8 cellular contexts compared by ENCODE assay signal in genomic region chr1:1692714-1693647, GRCh38. TPM values are rescaled to one million over a fixed set of nuclear protein-coding genes. Genes with fewer than 3 reads are reported as not detected.
DNase-seq lines count a peak whose midpoint lies in the region; ATAC-seq and TF ChIP-seq lines count a peak whose summit lies in the region.
"Not testable (repeated sequence)": the region's sequence is repeated elsewhere in the genome, so short reads cannot be mapped to it uniquely, and the experiment has no call there.

TSS of gene SLC35E2B (minus strand) at chr1:1692795. CDS start at chr1:1676699, 16,096 bp downstream.

- H3K4me3 ChIP-seq in esophagus (ENCODE audit: low read depth in 1 of 2, low read length in 2 of 2) = peak within 1 kb of the TSS; percentile 49 to 52

- H3K4me1 ChIP-seq in esophagus (ENCODE audit: control insufficient read depth in 2 of 2, insufficient read depth in 2 of 2, low read length in 1 of 2) = not testable (repeated sequence)

- H3K27me3 ChIP-seq in esophagus (ENCODE audit: control insufficient read depth in 1 of 2, insufficient read depth in 2 of 2, low read length in 2 of 2) = not testable (repeated sequence)

- H3K9me3 ChIP-seq in esophagus (ENCODE audit: control insufficient read depth in 2 of 2, insufficient read depth in 1 of 2, low read depth in 1 of 2, low read length in 1 of 2) = not testable (repeated sequence)

- DNase-seq in DMS153 treated with DMSO at 0.1 percent for 48 hours (lab: John Stamatoyannopoulos, UW; ENCODE audit: unreplicated experiment) = peak; percentile 90
- DNase-seq in KG1 (lab: John Stamatoyannopoulos, UW) = peak; percentile 87
- peak; percentile 98 for DNase-seq in activated T-cell treated with anti-CD3 and anti-CD28 coated beads, Interleukin-2, amount 50 U/mL, for 1 hour
- peak; percentile 88 for DNase-seq in myocyte (ENCODE audit: low read depth)
- peak; percentile 88 to 93 for DNase-seq in stimulated activated CD8-positive, alpha-beta memory T cell treated with anti-CD3 and anti-CD28 coated beads, Interleukin-7, amount 100 ng/mL, for 1 hour (ENCODE audit: low read depth in 2 of 2)

- 0% methylated on average over 17 to 59 of the region's 98 CpGs for WGBS in esophagus, 2 donors

- peak within 1 kb of the TSS; percentile 76 to 80 for H3K27ac ChIP-seq in esophagus (ENCODE audit: low read depth in 2 of 2, low read length in 1 of 2)

- ATAC-seq in GM21723 (IDR thresholded peaks at IDR 0.05; ENCODE audit: unreplicated experiment) = peak; percentile 76

- H3K36me3 ChIP-seq in esophagus (ENCODE audit: control insufficient read depth in 2 of 2, insufficient read depth in 2 of 2, low read length in 1 of 2) = not testable (repeated sequence)

TF ChIP-seq in PFSK-1, 5 proteins besides CTCF, POLR2A, EP300 and RAD21:
- peak; percentile 32; the same call in 1 of the 2 replicates for TF ChIP-seq POLR2AphosphoS5 (IDR thresholded peaks at IDR 0.05; ENCODE audit: low read depth, low read length)

RNA-seq across cellular contexts. Expression of gene SLC35E2B, which starts in this region (rescaled TPM):
- polyA plus RNA-seq in PFSK-1 (2012; ENCODE audit: insufficient read length, low read depth) = 33.2 TPM
- 10 to 100 TPM; 12.0 to 17.9 TPM for polyA plus RNA-seq in esophagus
- total RNA-seq in myocyte = 25.6 and 26.6 TPM in 2 replicates
- 24.4 TPM for polyA plus RNA-seq in myocyte (2012)

Comparison
In these comparisons a context has a peak if more than half of its experiments do, and no peak if none do; other contexts are left out.
1. Peak in every context shown above with its lines: DNase-seq, ATAC-seq, H3K4me3 ChIP-seq and H3K27ac ChIP-seq.